Comparison of ENCODE assay signal across 18 cellular contexts in the genomic region with DNA sequence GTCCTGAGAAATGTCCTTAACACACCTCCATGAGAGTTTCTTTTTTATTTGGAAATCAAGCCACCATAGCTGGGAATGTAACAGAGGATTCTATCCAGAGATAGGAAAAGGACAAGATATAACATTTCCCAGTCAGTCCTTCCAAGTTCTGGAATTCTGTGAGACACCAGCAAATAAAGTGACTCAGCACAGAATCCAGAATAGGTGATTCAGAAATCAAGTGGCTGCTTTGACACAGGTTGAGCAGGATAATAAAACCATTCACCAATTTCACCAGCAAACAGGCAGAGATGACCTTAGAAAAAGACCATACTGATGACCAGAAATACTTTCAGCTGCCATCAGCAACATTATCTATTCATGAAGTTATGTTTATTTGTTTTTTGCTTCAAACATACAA.
A peak's percentile ranks its signal among the peaks of the same experiment; 100 is the strongest.
DNase-seq lines count a peak whose midpoint lies in the region; ATAC-seq and TF ChIP-seq lines count a peak whose summit lies in the region.
"Had no signal": no experiment of that assay in that cellular context is flagged by ENCODE, and none has a peak within 500 bp of the region (broad histone marks: within the 10 kb centered on the region; RNA-seq: fewer than 3 reads in every experiment).

No MANE protein-coding gene starts in this region.

- H3K9me3 ChIP-seq in GM23248 (ENCODE audit: low read depth) = no peaks in the 10 kb centered on the region
- H3K9me3 ChIP-seq in smooth muscle cell (replicated peaks; ENCODE audit: low read depth) = no peaks in the 10 kb centered on the region
- H3K9me3 ChIP-seq in right lobe of liver = no peaks in the 10 kb centered on the region
- no peaks in the 10 kb centered on the region for H3K9me3 ChIP-seq in Peyer's patch
- H3K9me3 ChIP-seq: BLaER1, Caco-2 had no signal

- H3K27ac ChIP-seq in GM23248 (peak overlapping the region; percentile 34), RWPE1 (no peak overlapping the region), smooth muscle cell (ENCODE audit: low read depth) (no peak overlapping the region), right lobe of liver (no peak overlapping the region), Peyer's patch (no peak overlapping the region)
- H3K27ac ChIP-seq: BLaER1 had no signal

- no peaks in the 10 kb centered on the region for H3K9me2 ChIP-seq in GM23248 (ENCODE audit: insufficient read depth)

- TF ChIP-seq CTCF in RWPE1 (conservative IDR thresholded peaks at IDR 0.05; ENCODE audit: low read depth) (no peak), fibroblast of villous mesenchyme (IDR thresholded peaks at IDR 0.05; ENCODE audit: insufficient read depth, low read depth, low read length) (no peak), smooth muscle cell (IDR thresholded peaks at IDR 0.05; ENCODE audit: borderline replicate concordance, insufficient read depth, poor library complexity, severe bottlenecking) (no peak), right lobe of liver (IDR thresholded peaks at IDR 0.05) (no peak), Peyer's patch (IDR thresholded peaks at IDR 0.05) (no peak)

- H3F3A ChIP-seq in GM23248 (ENCODE audit: insufficient read depth) (peaks cover 19% of the 10 kb centered on the region), smooth muscle cell (ENCODE audit: low read depth) (no peaks in the 10 kb centered on the region)

- CTCF ChIA-PET in RWPE1 (lab: Yijun Ruan, JAX) = interaction anchor here (0.7 kb wide), 1 partner anchor 28 kb away, joined by 8 read pairs; no protein-coding TSS in a partner anchor

- ATAC-seq in right lobe of liver = no peak
- ATAC-seq: Right ventricle myocardium inferior; stimulated activated naive CD8-positive, alpha-beta T cell treated with anti-CD3 and anti-CD28 coated beads, Interleukin-15, Interleukin-2, amounts not matched to agents 100 U/mL and 50 U/mL, for 24 hours had no signal

- H3K4me1 ChIP-seq in GM23248 (ENCODE audit: insufficient read depth) = peaks cover 24% of the 10 kb centered on the region
- no peaks in the 10 kb centered on the region for H3K4me1 ChIP-seq in smooth muscle cell (ENCODE audit: low read depth)
- no peaks in the 10 kb centered on the region for H3K4me1 ChIP-seq in right lobe of liver
- H3K4me1 ChIP-seq in Peyer's patch = no peaks in the 10 kb centered on the region
- H3K4me1 ChIP-seq: BLaER1, Caco-2 had no signal

- intact Hi-C loops in right lobe of liver (cut with DNase I) = no loop called here

- H3K27me3 ChIP-seq in GM23248 (replicated peaks; ENCODE audit: insufficient read depth) = no peaks in the 10 kb centered on the region
- H3K27me3 ChIP-seq in smooth muscle cell (ENCODE audit: low read depth) = no peaks in the 10 kb centered on the region
- no peaks in the 10 kb centered on the region for H3K27me3 ChIP-seq in right lobe of liver
- H3K27me3 ChIP-seq in Peyer's patch = no peaks in the 10 kb centered on the region
- H3K27me3 ChIP-seq: BLaER1 had no signal

- no peaks in the 10 kb centered on the region for H3K36me3 ChIP-seq in GM23248 (ENCODE audit: low read depth)
- no peaks in the 10 kb centered on the region for H3K36me3 ChIP-seq in smooth muscle cell (ENCODE audit: low read depth)
- no peaks in the 10 kb centered on the region for H3K36me3 ChIP-seq in right lobe of liver
- no peaks in the 10 kb centered on the region for H3K36me3 ChIP-seq in Peyer's patch
- H3K36me3 ChIP-seq: BLaER1 had no signal

- POLR2A ChIA-PET in RWPE1 (lab: Yijun Ruan, JAX; ENCODE audit: low non-redundant PET) = no interaction called here

- H4K20me1 ChIP-seq in GM23248 (ENCODE audit: insufficient read depth) = no peaks in the 10 kb centered on the region
- no peaks in the 10 kb centered on the region for H4K20me1 ChIP-seq in smooth muscle cell (ENCODE audit: low read depth)
- H4K20me1 ChIP-seq: BLaER1 had no signal

- H2AFZ ChIP-seq in GM23248 (no peak overlapping the region), smooth muscle cell (ENCODE audit: low read depth) (no peak overlapping the region)

- DNase-seq in GM23248 (peak; percentile 50), RWPE1 (ENCODE audit: low spot score) (peak; percentile 13), fibroblast of villous mesenchyme (ENCODE audit: low read depth) (peak; percentile 11), smooth muscle cell (lab: John Stamatoyannopoulos, UW; ENCODE audit: unreplicated experiment) (no peak), right lobe of liver (no peak), Peyer's patch (no peak), DMS153 treated with DMSO at 0.1 percent for 48 hours (lab: John Stamatoyannopoulos, UW; ENCODE audit: unreplicated experiment) (no peak)
- DNase-seq: activated CD4-positive, alpha-beta T cell treated with anti-CD3 and anti-CD28 coated beads for 1 hour; activated T-cell treated with anti-CD3 and anti-CD28 coated beads, Interleukin-2, amount 50 U/mL, for 1 hour; Caco-2; H7; NCI-H146; NCI-H2171 treated with DMSO at 0.1 percent for 48 hours; NCI-H526 treated with DMSO at 0.1 percent for 48 hours; stimulated activated CD4-positive, alpha-beta T cell treated with anti-CD3 and anti-CD28 coated beads, Interleukin-4, amount 100 ng/mL, for 1 hour; stimulated activated naive CD8-positive, alpha-beta T cell treated with anti-CD3 and anti-CD28 coated beads, Interleukin-15, Interleukin-2, amounts not matched to agents 100 U/mL and 50 U/mL, for 24 hours had no signal

- H3K4me2 ChIP-seq in GM23248 (ENCODE audit: unreplicated experiment) (peak overlapping the region; percentile 72), smooth muscle cell (peak overlapping the region; percentile 27)
- H3K4me2 ChIP-seq: BLaER1 had no signal

- peak overlapping the region; percentile 6; the same call in 1 of the 2 replicates for H3K4me3 ChIP-seq in GM23248
- H3K4me3 ChIP-seq in fibroblast of villous mesenchyme (ENCODE audit: low read depth, low read length) = no peak overlapping the region
- H3K4me3 ChIP-seq in smooth muscle cell = no peak overlapping the region
- H3K4me3 ChIP-seq in right lobe of liver = no peak overlapping the region
- no peak overlapping the region for H3K4me3 ChIP-seq in Peyer's patch
- H3K4me3 ChIP-seq: BLaER1 had no signal

- TF ChIP-seq POLR2A in right lobe of liver (IDR thresholded peaks at IDR 0.05) = no peak
- TF ChIP-seq POLR2A in Peyer's patch (IDR thresholded peaks at IDR 0.05) = no peak

- in situ Hi-C loops in GM23248 (cut with MboI) = no loop called here

- H3K79me2 ChIP-seq in GM23248 (ENCODE audit: insufficient read depth) (no peaks in the 10 kb centered on the region), smooth muscle cell (ENCODE audit: low read depth) (no peaks in the 10 kb centered on the region)

- H3K9ac ChIP-seq in GM23248 = no peak overlapping the region
- no peak overlapping the region for H3K9ac ChIP-seq in smooth muscle cell (ENCODE audit: low read depth)
- H3K9ac ChIP-seq: BLaER1 had no signal

Comparison
In these comparisons a context has a peak if more than half of its experiments do, and no peak if none do; other contexts are left out.
1. DNase-seq: peak in GM23248 (single experiment), RWPE1 (single experiment) and fibroblast of villous mesenchyme (single experiment); none in smooth muscle cell (single experiment), right lobe of liver (0 of 3), Peyer's patch (0 of 3) and DMS153 treated with DMSO at 0.1 percent for 48 hours (single experiment).